9 cellular contexts compared by ENCODE assay signal in the genomic region with DNA sequence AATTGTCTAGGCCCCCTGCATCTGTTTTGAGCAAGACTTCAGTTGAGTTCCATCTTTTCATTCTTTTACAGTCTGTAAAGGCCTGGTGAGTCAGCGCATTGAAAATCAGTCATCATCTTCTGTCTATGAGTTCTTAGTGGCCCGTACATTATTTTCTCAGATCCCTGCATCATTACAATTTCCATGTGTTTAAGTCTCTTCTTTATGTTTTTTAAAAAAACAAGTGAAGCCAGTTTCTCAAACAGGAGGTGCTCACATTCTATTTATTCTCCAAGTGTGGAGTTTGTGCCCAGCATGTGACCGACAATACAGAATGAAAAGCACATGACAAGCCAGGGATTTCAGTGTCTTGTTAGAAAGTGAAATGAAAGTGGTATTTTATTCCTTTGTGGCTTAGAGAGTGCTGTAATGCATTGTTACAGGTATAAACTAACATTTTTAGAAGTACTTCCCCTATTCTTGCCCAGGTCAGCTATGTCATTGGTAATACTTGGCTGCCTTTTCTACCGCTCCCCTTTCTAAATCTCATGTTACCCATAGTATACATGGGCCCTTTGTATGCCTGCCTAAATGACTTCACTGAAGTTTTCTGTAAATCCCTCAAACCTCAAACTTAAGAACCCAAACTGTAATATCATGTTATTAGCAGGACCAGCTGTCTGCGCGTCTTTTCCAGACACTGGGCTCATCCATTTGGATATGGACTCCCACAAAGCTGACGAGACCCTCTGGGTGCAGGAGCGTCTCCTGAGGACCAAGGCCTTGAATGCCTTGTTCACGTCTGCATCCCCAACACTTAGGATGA.
DNase-seq lines count a peak whose midpoint lies in the region; ATAC-seq and TF ChIP-seq lines count a peak whose summit lies in the region.
"Had no signal": no experiment of that assay in that cellular context is flagged by ENCODE, and none has a peak within 500 bp of the region (broad histone marks: within the 10 kb centered on the region; RNA-seq: fewer than 3 reads in every experiment).

No MANE protein-coding gene starts in this region.

- no peaks in the 10 kb centered on the region for H3K9me3 ChIP-seq in Panc1 (ENCODE audit: control insufficient read depth, insufficient read depth, low read depth, low read length)
- no peaks in the 10 kb centered on the region for H3K9me3 ChIP-seq in OCI-LY7 (ENCODE audit: low read length)

- no peaks in the 10 kb centered on the region for H3K79me2 ChIP-seq in OCI-LY7 (ENCODE audit: insufficient read depth, low read depth, low read length)

- peaks cover 0 to 4% of the 10 kb centered on the region in 2 donors for H3K36me3 Mint-ChIP-seq in naive B cell

- DNase-seq in Panc1 (ENCODE audit: low read depth, low spot score) (no peak), naive B cell (peak; percentile 34), NCI-H446 (lab: John Stamatoyannopoulos, UW) (no peak), activated gamma-delta T cell (lab: John Stamatoyannopoulos, UW) (no peak), OCI-LY7 (ENCODE audit: low spot score) (no peak), NCI-H2107 treated with DMSO at 0.1 percent for 48 hours (lab: John Stamatoyannopoulos, UW; ENCODE audit: unreplicated experiment) (no peak)
- DNase-seq: stimulated activated CD4-positive, alpha-beta T cell treated with anti-CD3 and anti-CD28 coated beads, Interleukin-15, amount 100 ng/mL, for 24 hours had no signal

- TF ChIP-seq CTCF in Panc1 (IDR thresholded peaks at IDR 0.05) (no peak), OCI-LY7 (conservative IDR thresholded peaks at IDR 0.05; ENCODE audit: low read length) (no peak)

- ATAC-seq in GM18519 (IDR thresholded peaks at IDR 0.05; ENCODE audit: low FRiP score, unreplicated experiment) (peak; percentile 72), HG02678 (IDR thresholded peaks at IDR 0.05; ENCODE audit: unreplicated experiment) (peak; percentile 54), Panc1 (no peak), naive B cell (ENCODE audit: low read depth in 2 of 2) (peak; percentile 93 to 95)

- no peaks in the 10 kb centered on the region for H3K9me3 Mint-ChIP-seq in naive B cell

- H3K27ac ChIP-seq in Panc1 (ENCODE audit: low read length): peak overlapping the region; percentile 51; the same call in 1 of the 2 replicates
- H3K27ac ChIP-seq in OCI-LY7 (ENCODE audit: low read depth, low read length, poor library complexity, severe bottlenecking): no peak overlapping the region

- CTCF ChIA-PET in Panc1 (lab: Charles Lee) (interaction anchor here (0.7 kb wide), 1 partner anchor 40 kb away, joined by 3 read pairs; no protein-coding TSS in a partner anchor), OCI-LY7 (lab: Charles Lee; ENCODE audit: unreplicated experiment) (no interaction called here)

- H3K4me3 Mint-ChIP-seq in naive B cell: no peak overlapping the region

- no peak overlapping the region for H3K4me2 ChIP-seq in OCI-LY7 (ENCODE audit: low read length)

- H3K27me3 Mint-ChIP-seq in naive B cell: no peaks in the 10 kb centered on the region

- H3K4me1 ChIP-seq in Panc1 (ENCODE audit: control insufficient read depth, insufficient read depth, low read length) (no peaks in the 10 kb centered on the region), OCI-LY7 (ENCODE audit: insufficient read depth, low read length, poor library complexity, severe bottlenecking) (no peaks in the 10 kb centered on the region)

- H3K9me2 ChIP-seq in OCI-LY7 (ENCODE audit: insufficient read depth, low read length): no peaks in the 10 kb centered on the region

- peaks cover 13 to 17% (median 16%) of the 10 kb centered on the region in 3 donors for H3K4me1 Mint-ChIP-seq in naive B cell

- H3K4me3 ChIP-seq in Panc1 (ENCODE audit: low read depth in 2 of 2, low read length in 2 of 2) (no peak overlapping the region), OCI-LY7 (ENCODE audit: low read depth, low read length, poor library complexity, severe bottlenecking) (no peak overlapping the region)

- no TSS peak for BruUV-seq in Panc1 (replicated peaks; lab: Mats Ljungman, UMichigan)
- no TSS peak for BruUV-seq in OCI-LY7 (replicated peaks; lab: Mats Ljungman, UMichigan)

- no peaks in the 10 kb centered on the region for H3K27me3 ChIP-seq in Panc1 (ENCODE audit: control insufficient read depth, insufficient read depth, low read length)

- no peak overlapping the region for H2AFZ ChIP-seq in OCI-LY7 (ENCODE audit: low read length)

- intact Hi-C loops in Panc1 (cut with micrococcal nuclease; ENCODE audit: unreplicated experiment) (no loop called here), OCI-LY7 (cut with micrococcal nuclease; ENCODE audit: unreplicated experiment) (no loop called here)

- H3K27ac Mint-ChIP-seq in naive B cell: peak overlapping the region in 2 of 6 donors; percentile 1 to 10

- H3K36me3 ChIP-seq in Panc1 (ENCODE audit: control insufficient read depth, insufficient read depth, low read length) (peaks cover 36% of the 10 kb centered on the region), OCI-LY7 (ENCODE audit: insufficient read depth, low read length) (no peaks in the 10 kb centered on the region; the same call in 1 of the 2 replicates)

- no peaks in the 10 kb centered on the region for H4K20me1 ChIP-seq in OCI-LY7 (ENCODE audit: insufficient read depth, low read length)

- in situ Hi-C loops in Panc1 (cut with HindIII; ENCODE audit: low pct_unique_long_range_greater_than_20kb, low sequenced_read_pairs): no loop called here

- POLR2A ChIA-PET in Panc1 (lab: Charles Lee) (interaction anchor here (0.6 kb wide), 1 partner anchor 165 kb away, joined by 3 read pairs; no protein-coding TSS in a partner anchor), OCI-LY7 (lab: Charles Lee) (interaction anchor here (0.5 kb wide), 1 partner anchor 16 kb away, joined by 3 read pairs; no protein-coding TSS in a partner anchor)
